ENCODE assay signal across 8 cellular contexts in genomic region chr21:34886554-34887385, GRCh38.
DNase-seq lines count a peak whose midpoint lies in the region; ATAC-seq and TF ChIP-seq lines count a peak whose summit lies in the region.

No MANE protein-coding gene starts in this region.

- WGBS in neuronal stem cell (ENCODE audit: extremely low coverage in 2 of 2, insufficient read length in 2 of 2, insufficient replicate concordance in 1 of 2), 2 donors: no CpG with 5 or more reads among the region's 64 CpGs

- ATAC-seq in activated CD8-positive, alpha-beta T cell treated with anti-CD3 and anti-CD28 coated beads for 36 hours: no peak
- ATAC-seq in GM18868 (IDR thresholded peaks at IDR 0.05; ENCODE audit: unreplicated experiment): no peak

- peaks cover 5% of the 10 kb centered on the region for H3K36me3 Mint-ChIP-seq in activated CD8-positive, alpha-beta T cell treated with anti-CD3 and anti-CD28 coated beads for 36 hours (ENCODE audit: low read depth)

- peak overlapping the region; percentile 98 for H3K27ac Mint-ChIP-seq in activated CD8-positive, alpha-beta T cell treated with anti-CD3 and anti-CD28 coated beads for 36 hours

- no peaks in the 10 kb centered on the region for H3K9me3 Mint-ChIP-seq in activated CD8-positive, alpha-beta T cell treated with anti-CD3 and anti-CD28 coated beads for 36 hours

- H2BK120ac ChIP-seq in neuronal stem cell (ENCODE audit: low read depth, low read length): no peak overlapping the region

- no peak overlapping the region for H2BK15ac ChIP-seq in neuronal stem cell (ENCODE audit: low read length)

- H3K36me3 ChIP-seq in neuronal stem cell (replicated peaks in 1 of 2; ENCODE audit: control insufficient read depth in 2 of 2, insufficient read depth in 2 of 2, low read length in 2 of 2): no peaks in the 10 kb centered on the region

- peaks cover 15 to 97% (median 61%) of the 10 kb centered on the region in 3 experiments for H3K27me3 ChIP-seq in neuronal stem cell (ENCODE audit: control insufficient read depth in 3 of 3, insufficient read depth in 3 of 3, low read depth in 1 of 3, low read length in 3 of 3)

- H3K4me1 Mint-ChIP-seq in activated CD8-positive, alpha-beta T cell treated with anti-CD3 and anti-CD28 coated beads for 36 hours (ENCODE audit: low read depth): peaks cover 48% of the 10 kb centered on the region

- intact Hi-C loops in activated CD8-positive, alpha-beta T cell treated with anti-CD3 and anti-CD28 coated beads for 36 hours (cut with micrococcal nuclease): loop anchor here (5.0 to 10.0 kb wide), 2 partner anchors 79 to 142 kb away; no protein-coding TSS in a partner anchor

- H3K4me3 Mint-ChIP-seq in activated CD8-positive, alpha-beta T cell treated with anti-CD3 and anti-CD28 coated beads for 36 hours: peak overlapping the region; percentile 93

- no peak overlapping the region for H4K8ac ChIP-seq in neuronal stem cell (ENCODE audit: low read depth, low read length)

- peak overlapping the region; percentile 76 for H3K23ac ChIP-seq in neuronal stem cell (ENCODE audit: low read depth, low read length, poor library complexity)

- no peak overlapping the region for H3K27ac ChIP-seq in neuronal stem cell (replicated peaks; ENCODE audit: low read length)

- peak overlapping the region; percentile 37 for H2AFZ ChIP-seq in neuronal stem cell (ENCODE audit: low read length)

- H3K9me3 ChIP-seq in neuronal stem cell (replicated peaks in 1 of 2; ENCODE audit: control insufficient read depth in 2 of 2, insufficient read depth in 1 of 2, low read depth in 1 of 2, low read length in 2 of 2): no peaks in the 10 kb centered on the region

- CTCF ChIA-PET in activated CD8-positive, alpha-beta T cell treated with anti-CD3 and anti-CD28 coated beads for 36 hours (lab: Charles Lee): interaction anchor here (0.7 to 7.4 kb wide), 14 partner anchors 9 to 954 kb away, joined by 3 to 89 read pairs (median 6); partner anchors contain the start of gene RUNX1

- H2AK5ac ChIP-seq in neuronal stem cell (ENCODE audit: low read depth, low read length): no peak overlapping the region

- peak overlapping the region; percentile 88 for H3K18ac ChIP-seq in neuronal stem cell (ENCODE audit: low read length)

- POLR2A ChIA-PET in activated CD8-positive, alpha-beta T cell treated with anti-CD3 and anti-CD28 coated beads for 36 hours (lab: Charles Lee): interaction anchor here (0.7 to 7.3 kb wide), 24 partner anchors 13 to 320 kb away, joined by 3 to 136 read pairs (median 6); no protein-coding TSS in a partner anchor

- peak overlapping the region; percentile 65 for H3K4me2 ChIP-seq in neuronal stem cell (ENCODE audit: insufficient read depth, low read length, poor library complexity, severe bottlenecking)

- peaks cover 1% of the 10 kb centered on the region for H3K27me3 Mint-ChIP-seq in activated CD8-positive, alpha-beta T cell treated with anti-CD3 and anti-CD28 coated beads for 36 hours

- H3K4me3 ChIP-seq in fibroblast of pulmonary artery (replicated peaks; ENCODE audit: low read depth, low read length) (peak overlapping the region; percentile 85), neuronal stem cell (ENCODE audit: low read length in 2 of 2) (peak overlapping the region in 1 of 2 donors; percentile 78)

- peak overlapping the region; percentile 43 for H3K14ac ChIP-seq in neuronal stem cell (ENCODE audit: low read length)

- peak; percentile 4 for TF ChIP-seq CTCF in activated CD8-positive, alpha-beta T cell treated with anti-CD3 and anti-CD28 coated beads for 36 hours (IDR thresholded peaks at IDR 0.05)
- TF ChIP-seq CTCF in fibroblast of pulmonary artery (IDR thresholded peaks at IDR 0.05; ENCODE audit: low read length, missing control alignments): no peak

- H3K4ac ChIP-seq in neuronal stem cell (ENCODE audit: low read length): no peak overlapping the region

- H2BK12ac ChIP-seq in neuronal stem cell (ENCODE audit: low read length): peak overlapping the region; percentile 6

- H4K91ac ChIP-seq in neuronal stem cell (ENCODE audit: low read depth, low read length, poor library complexity): no peak overlapping the region

- H2BK5ac ChIP-seq in neuronal stem cell (ENCODE audit: low read length): no peak overlapping the region

- H3K79me1 ChIP-seq in neuronal stem cell (ENCODE audit: low read depth, low read length): no peaks in the 10 kb centered on the region

- H3K4me1 ChIP-seq in neuronal stem cell (ENCODE audit: control insufficient read depth in 2 of 2, insufficient read depth in 1 of 2, low read depth in 1 of 2, low read length in 2 of 2): peaks cover 2 to 3% of the 10 kb centered on the region in 2 donors

- DNase-seq in activated naive CD4-positive, alpha-beta T cell treated with Interleukin-2 at 50 U/mL for 16 hours: peak; percentile 36
- DNase-seq in activated naive CD4-positive, alpha-beta T cell (lab: John Stamatoyannopoulos, UW): no peak
- peak; percentile 51 for DNase-seq in activated CD8-positive, alpha-beta T cell treated with anti-CD3 and anti-CD28 coated beads for 36 hours
- DNase-seq in fibroblast of pulmonary artery (ENCODE audit: low read depth): peak; percentile 42
- no peak for DNase-seq in neuronal stem cell (ENCODE audit: low spot score)
- no peak for DNase-seq in ureter (ENCODE audit: low spot score)
- DNase-seq in cerebellum (ENCODE audit: low spot score): no peak

- peak overlapping the region; percentile 86 for H3K9ac ChIP-seq in neuronal stem cell (ENCODE audit: low read depth, low read length, poor library complexity)

Comparison
In these comparisons a context has a peak if more than half of its experiments do, and no peak if none do; other contexts are left out.
1. DNase-seq: peak in activated naive CD4-positive, alpha-beta T cell treated with Interleukin-2 at 50 U/mL for 16 hours (single experiment), activated CD8-positive, alpha-beta T cell treated with anti-CD3 and anti-CD28 coated beads for 36 hours (single experiment) and fibroblast of pulmonary artery (single experiment); none in activated naive CD4-positive, alpha-beta T cell (0 of 4), neuronal stem cell (single experiment), ureter (single experiment) and cerebellum (single experiment).